ENCODE assay signal across 1 cellular context in genomic region chr9:113493080-113493615, GRCh38.
TF ChIP-seq lines count a peak whose summit lies in the region.

No MANE protein-coding gene starts in this region.

TF ChIP-seq in WTC11, 78 proteins besides CTCF, POLR2A, EP300 and RAD21 (continued from another document):
- TF ChIP-seq ARID4B (CRISPR knock-in tag; IDR thresholded peaks at IDR 0.05; ENCODE audit: borderline replicate concordance) (no peak), JUN (CRISPR knock-in tag; IDR thresholded peaks at IDR 0.05) (no peak), SMAD4 (CRISPR knock-in tag; IDR thresholded peaks at IDR 0.05) (no peak), HMGA2 (CRISPR knock-in tag; IDR thresholded peaks at IDR 0.05) (no peak)
TF ChIP-seq in WTC11: peak in this region for 0.
